Comparison of ENCODE assay signal across 8 cellular contexts in genomic region chr16:23148513-23149266, GRCh38. TPM values are rescaled to one million over a fixed set of nuclear protein-coding genes. Genes with fewer than 3 reads are reported as not detected.
DNase-seq lines count a peak whose midpoint lies in the region; ATAC-seq and TF ChIP-seq lines count a peak whose summit lies in the region.

No MANE protein-coding gene starts in this region.

- peak overlapping the region; percentile 89 for H3K14ac ChIP-seq in neuronal stem cell (ENCODE audit: low read length)

- peak overlapping the region; percentile 52 for H2BK15ac ChIP-seq in neuronal stem cell (ENCODE audit: low read length)

- H3K23ac ChIP-seq in neuronal stem cell (ENCODE audit: low read depth, low read length, poor library complexity) = peak overlapping the region; percentile 91

- H3K9ac ChIP-seq in neuronal stem cell (ENCODE audit: low read depth, low read length, poor library complexity) = peak overlapping the region; percentile 91

- H4K8ac ChIP-seq in neuronal stem cell (ENCODE audit: low read depth, low read length) = no peak overlapping the region

- TF ChIP-seq POLR2A in testis (IDR thresholded peaks at IDR 0.05) = no peak

- peak overlapping the region; percentile 92 for H2AFZ ChIP-seq in neuronal stem cell (ENCODE audit: low read length)

- H3K4me1 ChIP-seq in Panc1 (ENCODE audit: control insufficient read depth, insufficient read depth, low read length) (peaks cover 35% of the 10 kb centered on the region), foreskin keratinocyte (peaks cover 18% of the 10 kb centered on the region), neuronal stem cell (ENCODE audit: control insufficient read depth in 2 of 2, insufficient read depth in 1 of 2, low read depth in 1 of 2, low read length in 2 of 2) (peaks cover 2 to 11% of the 10 kb centered on the region in 2 donors), testis (peaks cover 27% of the 10 kb centered on the region)

- peaks cover 2% of the 10 kb centered on the region for H3K27me3 ChIP-seq in AG04450 (ENCODE audit: control insufficient read depth, insufficient read depth, low read length)
- no peaks in the 10 kb centered on the region for H3K27me3 ChIP-seq in Panc1 (ENCODE audit: control insufficient read depth, insufficient read depth, low read length)
- no peaks in the 10 kb centered on the region for H3K27me3 ChIP-seq in foreskin keratinocyte
- peaks cover 0 to 10% (median 0%) of the 10 kb centered on the region in 3 experiments for H3K27me3 ChIP-seq in neuronal stem cell (ENCODE audit: control insufficient read depth in 3 of 3, insufficient read depth in 3 of 3, low read depth in 1 of 3, low read length in 3 of 3)
- no peaks in the 10 kb centered on the region for H3K27me3 ChIP-seq in testis

- peak overlapping the region; percentile 77 for H2AK5ac ChIP-seq in neuronal stem cell (ENCODE audit: low read depth, low read length)

- DNase-seq in AG04450 (ENCODE audit: low read depth, low spot score) = no peak
- DNase-seq in Panc1 (ENCODE audit: low read depth, low spot score) = no peak
- DNase-seq in activated gamma-delta T cell (lab: John Stamatoyannopoulos, UW) = peak; percentile 47
- DNase-seq in foreskin keratinocyte = peak in 1 of 2 donors; percentile 53
- DNase-seq in neuronal stem cell (ENCODE audit: low spot score) = peak; percentile 32
- DNase-seq in testis = peak; percentile 79

- H3K9me3 ChIP-seq in AG04450 (ENCODE audit: control insufficient read depth, insufficient read depth, low read length) (no peaks in the 10 kb centered on the region), Panc1 (ENCODE audit: control insufficient read depth, insufficient read depth, low read depth, low read length) (no peaks in the 10 kb centered on the region), neuronal stem cell (replicated peaks in 1 of 2; ENCODE audit: control insufficient read depth in 2 of 2, insufficient read depth in 1 of 2, low read depth in 1 of 2, low read length in 2 of 2) (no peaks in the 10 kb centered on the region), testis (no peaks in the 10 kb centered on the region)

- H3K18ac ChIP-seq in neuronal stem cell (ENCODE audit: low read length) = peak overlapping the region; percentile 93

- BruUV-seq in Panc1 (replicated peaks; lab: Mats Ljungman, UMichigan) = no TSS peak

- H2BK120ac ChIP-seq in neuronal stem cell (ENCODE audit: low read depth, low read length) = peak overlapping the region; percentile 27

- no peak overlapping the region for H2BK5ac ChIP-seq in neuronal stem cell (ENCODE audit: low read length)

- H3K79me1 ChIP-seq in neuronal stem cell (ENCODE audit: low read depth, low read length) = peaks cover 13% of the 10 kb centered on the region

- intact Hi-C loops in Panc1 (cut with micrococcal nuclease; ENCODE audit: unreplicated experiment) = no loop called here
- intact Hi-C loops in testis (cut with DNase I; ENCODE audit: low total_unique reads) = no loop called here

- no peak overlapping the region for H2BK12ac ChIP-seq in neuronal stem cell (ENCODE audit: low read length)

- ATAC-seq in GM18909 (IDR thresholded peaks at IDR 0.05; ENCODE audit: poor library complexity, unreplicated experiment) (peak; percentile 43), HG03139 (IDR thresholded peaks at IDR 0.05; ENCODE audit: unreplicated experiment) (peak; percentile 29), Panc1 (peak; percentile 64), foreskin keratinocyte (peak; percentile 13)

- no peak overlapping the region for H3K27ac ChIP-seq in AG04450 (ENCODE audit: low read depth, low read length)
- peak overlapping the region; percentile 87 for H3K27ac ChIP-seq in Panc1 (ENCODE audit: low read length)
- H3K27ac ChIP-seq in foreskin keratinocyte = peak overlapping the region; percentile 99
- H3K27ac ChIP-seq in neuronal stem cell (replicated peaks; ENCODE audit: low read length) = peak overlapping the region; percentile 23
- peak overlapping the region; percentile 82 to 86 for H3K27ac ChIP-seq in testis

- H3K4me3 ChIP-seq in AG04450 (ENCODE audit: low read depth, low read length) = peak overlapping the region; percentile 71
- H3K4me3 ChIP-seq in Panc1 (ENCODE audit: low read depth in 2 of 2, low read length in 2 of 2) = peak overlapping the region; percentile 80 to 86
- H3K4me3 ChIP-seq in neuronal stem cell (ENCODE audit: low read length in 2 of 2) = peak overlapping the region; percentile 92 to 97
- H3K4me3 ChIP-seq in testis = peak overlapping the region; percentile 73 to 77

- CTCF ChIA-PET in AG04450 (lab: Charles Lee) (interaction anchor here (0.7 to 1.1 kb wide), 2 partner anchors 88 to 286 kb away, joined by 3 to 4 read pairs; no protein-coding TSS in a partner anchor), Panc1 (lab: Charles Lee) (no interaction called here)

- TF ChIP-seq CTCF in AG04450 (IDR thresholded peaks at IDR 0.05; ENCODE audit: low read depth, low read length) (no peak), Panc1 (IDR thresholded peaks at IDR 0.05) (no peak), foreskin keratinocyte (conservative IDR thresholded peaks at IDR 0.05) (no peak), testis (IDR thresholded peaks at IDR 0.05) (no peak)

- H3K4me2 ChIP-seq in neuronal stem cell (ENCODE audit: insufficient read depth, low read length, poor library complexity, severe bottlenecking) = peak overlapping the region; percentile 98

- no peaks in the 10 kb centered on the region; the same call in 1 of the 2 replicates for H3K36me3 ChIP-seq in Panc1 (ENCODE audit: control insufficient read depth, insufficient read depth, low read length)
- H3K36me3 ChIP-seq in neuronal stem cell (replicated peaks in 1 of 2; ENCODE audit: control insufficient read depth in 2 of 2, insufficient read depth in 2 of 2, low read length in 2 of 2) = no peaks in the 10 kb centered on the region
- H3K36me3 ChIP-seq in testis (ENCODE audit: low read depth, missing control alignments) = no peaks in the 10 kb centered on the region

- no CpG with 5 or more reads among the region's 103 CpGs for WGBS in neuronal stem cell (ENCODE audit: extremely low coverage in 2 of 2, insufficient read length in 2 of 2, insufficient replicate concordance in 1 of 2), 2 donors
- 0 to 2% methylated on average over 13 to 70 of the region's 103 CpGs for WGBS in testis, 2 donors

- no peak overlapping the region for H4K91ac ChIP-seq in neuronal stem cell (ENCODE audit: low read depth, low read length, poor library complexity)

- POLR2A ChIA-PET in AG04450 (lab: Yijun Ruan, JAX) (interaction anchor here (1.7 kb wide), 1 partner anchor 16 kb away, joined by 7 read pairs; no protein-coding TSS in a partner anchor), Panc1 (lab: Charles Lee) (no interaction called here)

- no peak overlapping the region for H3K4ac ChIP-seq in neuronal stem cell (ENCODE audit: low read length)

- in situ Hi-C loops in Panc1 (cut with HindIII; ENCODE audit: low pct_unique_long_range_greater_than_20kb, low sequenced_read_pairs) = no loop called here

RNA-seq across cellular contexts. Expression of gene USP31, which starts 0.6 kb away (rescaled TPM):
- 4.5 and 4.7 TPM in 2 replicates for polyA plus RNA-seq in AG04450 (2011; rRNA removed)
- polyA minus RNA-seq in AG04450 (2011; rRNA and poly(A)+ RNA removed) = 13.1 and 17.2 TPM in 2 replicates
- total RNA-seq in Panc1 (2021; ENCODE audit: unreplicated experiment) = 27.2 TPM
- polyA plus RNA-seq in Panc1 (2012; ENCODE audit: insufficient read length) = 5.8 TPM
- 23.0 and 24.2 TPM in 2 replicates for total RNA-seq in foreskin keratinocyte
- 7.6 and 9.1 TPM in 2 replicates for polyA plus RNA-seq in foreskin keratinocyte
- polyA plus RNA-seq in neuronal stem cell (2013, experiment 1 of 2) = 6.8 TPM
- 7.7 TPM for polyA plus RNA-seq in neuronal stem cell (2013, experiment 2 of 2)
- 10 to 100 TPM; 73.1 to 73.6 TPM for total RNA-seq in testis
- polyA plus RNA-seq in testis (ENCODE audit: insufficient read depth, low read depth, low replicate concordance) = 23.3 TPM

RNA-seq across cellular contexts. Expression of gene SCNN1G, which starts 33.9 kb away (rescaled TPM):
- not detected in 2 replicates for polyA plus RNA-seq in AG04450 (2011; rRNA removed)
- not detected in 2 replicates for polyA minus RNA-seq in AG04450 (2011; rRNA and poly(A)+ RNA removed)
- 3.4 TPM for total RNA-seq in Panc1 (2021; ENCODE audit: unreplicated experiment)
- 2.7 TPM for polyA plus RNA-seq in Panc1 (2012; ENCODE audit: insufficient read length)
- total RNA-seq in foreskin keratinocyte = not detected in 2 replicates
- polyA plus RNA-seq in foreskin keratinocyte = 0.01 TPM in 1 of 2 replicates, not detected in the other
- polyA plus RNA-seq in neuronal stem cell (2013, experiment 1 of 2) = not detected
- polyA plus RNA-seq in neuronal stem cell (2013, experiment 2 of 2) = not detected
- under 1 TPM; 0.16 to 0.19 TPM for total RNA-seq in testis
- not detected for polyA plus RNA-seq in testis (ENCODE audit: insufficient read depth, low read depth, low replicate concordance)

Comparison
In these comparisons a context has a peak if more than half of its experiments do, and no peak if none do; other contexts are left out.
1. DNase-seq: peak in activated gamma-delta T cell (single experiment), neuronal stem cell (single experiment) and testis (single experiment); none in AG04450 (single experiment) and Panc1 (single experiment).
2. ATAC-seq: peak in every context shown above with its lines; median percentile 64 in Panc1; 43 in GM18909; 29 in HG03139; 13 in foreskin keratinocyte.
3. Peak in every context shown above with its lines, with median percentiles within 50 percentile points of each other: H3K4me3 ChIP-seq.